ENCODE assay signal across 8 cellular contexts in genomic region chr2:238239552-238239871, GRCh38. TPM values are rescaled to one million over a fixed set of nuclear protein-coding genes. Genes with fewer than 3 reads are reported as not detected.
A peak's percentile ranks its signal among the peaks of the same experiment; 100 is the strongest.
DNase-seq lines count a peak whose midpoint lies in the region; ATAC-seq and TF ChIP-seq lines count a peak whose summit lies in the region.

No MANE protein-coding gene starts in this region.

- no peaks in the 10 kb centered on the region; the same call in 1 of the 2 replicates for H3K9me3 ChIP-seq in DOHH2 (ENCODE audit: control insufficient read depth, insufficient read depth, low read length)
- H3K9me3 ChIP-seq in T-helper 17 cell (ENCODE audit: control insufficient read depth, low read length, poor library complexity, severe bottlenecking) = no peaks in the 10 kb centered on the region
- H3K9me3 ChIP-seq in left ventricle myocardium inferior (replicated peaks) = no peaks in the 10 kb centered on the region

- H3K27me3 Mint-ChIP-seq in T-helper 17 cell = peaks cover 17% of the 10 kb centered on the region

- H3K27me3 ChIP-seq in DOHH2 (ENCODE audit: control insufficient read depth, low read length) = peaks cover 42% of the 10 kb centered on the region
- peaks cover 29% of the 10 kb centered on the region for H3K27me3 ChIP-seq in left ventricle myocardium inferior (ENCODE audit: low read depth)

- peaks cover 13% of the 10 kb centered on the region for H3K4me1 ChIP-seq in DOHH2 (ENCODE audit: control insufficient read depth, low read length)
- peaks cover 42% of the 10 kb centered on the region for H3K4me1 ChIP-seq in left ventricle myocardium inferior

- intact Hi-C loops in left ventricle myocardium inferior (cut with micrococcal nuclease) = no loop called here

- TF ChIP-seq CTCF in DOHH2 (IDR thresholded peaks at IDR 0.05; ENCODE audit: low read depth, low read length, poor library complexity, severe bottlenecking) = no peak
- no peak for TF ChIP-seq CTCF in HFF-Myc (IDR thresholded peaks at IDR 0.05; ENCODE audit: low read depth, low read length, missing control alignments)
- no peak for TF ChIP-seq CTCF in left ventricle myocardium inferior (IDR thresholded peaks at IDR 0.05; ENCODE audit: borderline replicate concordance)

- ATAC-seq in T-helper 17 cell = peak; percentile 39
- ATAC-seq in HG02973 (IDR thresholded peaks at IDR 0.05; ENCODE audit: unreplicated experiment) = no peak

- peaks cover 18% of the 10 kb centered on the region for H3F3A ChIP-seq in DOHH2 (ENCODE audit: control insufficient read depth, insufficient read depth)

- H3K36me3 ChIP-seq in DOHH2 (ENCODE audit: control insufficient read depth, low read length) (no peaks in the 10 kb centered on the region), left ventricle myocardium inferior (no peaks in the 10 kb centered on the region)

- peak overlapping the region; percentile 93 for H3K4me3 Mint-ChIP-seq in T-helper 17 cell

- 0 out of 2 replicates have a peak, but pooled peaks cover 3% of the 10 kb centered on the region for H4K20me1 ChIP-seq in DOHH2 (ENCODE audit: control insufficient read depth, insufficient read depth, low read depth, low read length)

- H3K36me3 Mint-ChIP-seq in T-helper 17 cell (ENCODE audit: low read depth) = peaks cover 6% of the 10 kb centered on the region

- H3K27ac ChIP-seq in DOHH2 (ENCODE audit: low read depth, low read length) (no peak overlapping the region), left ventricle myocardium inferior (replicated peaks) (peak overlapping the region; percentile 64)

- H3K79me2 ChIP-seq in DOHH2 (ENCODE audit: control insufficient read depth, low read length) = no peaks in the 10 kb centered on the region

- H3K27ac Mint-ChIP-seq in T-helper 17 cell = no peak overlapping the region

- peaks cover 23% of the 10 kb centered on the region for H3K4me1 Mint-ChIP-seq in T-helper 17 cell

- H3K4me3 ChIP-seq in DOHH2 (ENCODE audit: low read length) = peak overlapping the region; percentile 83
- peak overlapping the region; percentile 48 for H3K4me3 ChIP-seq in HFF-Myc (replicated peaks; ENCODE audit: low read depth, low read length)
- H3K4me3 ChIP-seq in left ventricle myocardium inferior = peak overlapping the region; percentile 77

- DNase-seq in HFF-Myc (ENCODE audit: extremely low read depth, low read depth) (no peak), T-helper 17 cell (peak in 1 of 3 donors; percentile 43), left ventricle myocardium inferior (no peak), GM19240 (ENCODE audit: insufficient read length, low spot score) (no peak), NCI-H526 (lab: John Stamatoyannopoulos, UW) (no peak)
- DNase-seq in stimulated activated CD4-positive, alpha-beta T cell treated with anti-CD3 and anti-CD28 coated beads, Interleukin-15, amount 100 ng/mL, for 24 hours = peak; percentile 54

- peak overlapping the region; percentile 88 for H3K4me2 ChIP-seq in DOHH2 (ENCODE audit: low read length)

- H3K9me2 ChIP-seq in DOHH2 (replicated peaks; ENCODE audit: control insufficient read depth, low read length) = no peaks in the 10 kb centered on the region

RNA-seq across cellular contexts. Expression of gene HES6, which starts 0.3 kb away (rescaled TPM):
- total RNA-seq in T-helper 17 cell (1 to 10 TPM in 1 of 2 donors, under 1 TPM in 1; 0.47 to 1.3 TPM), left ventricle myocardium inferior (2.7 TPM)

RNA-seq across cellular contexts. Expression of gene ILKAP, which starts 36.0 kb away (rescaled TPM):
- total RNA-seq in T-helper 17 cell (100 to 1,000 TPM; 114 to 123 TPM), left ventricle myocardium inferior (26.5 TPM)

RNA-seq across cellular contexts. Expression of gene PER2, which starts 48.9 kb away (rescaled TPM):
- total RNA-seq in T-helper 17 cell = 10 to 100 TPM; 40.7 to 40.8 TPM
- total RNA-seq in left ventricle myocardium inferior = 3.4 TPM
